In genomic region chr1:197066277-197066676, GRCh38 we compare ENCODE assay signal across 1 cellular context.
TF ChIP-seq lines count a peak whose summit lies in the region.

No MANE protein-coding gene starts in this region.

TF ChIP-seq in HepG2, 621 proteins besides CTCF, POLR2A, EP300 and RAD21 (continued from another document):
- no peak for TF ChIP-seq ZBTB37 (CRISPR knock-in tag; IDR thresholded peaks at IDR 0.05)
- TF ChIP-seq GFI1 (CRISPR knock-in tag; IDR thresholded peaks at IDR 0.05; ENCODE audit: borderline replicate concordance), result peak; percentile 61; the same call in 1 of the 2 replicates
